ENCODE assay signal across 29 cellular contexts in genomic region chrX:153625271-153626024, GRCh38. TPM values are rescaled to one million over a fixed set of nuclear protein-coding genes. Genes with fewer than 3 reads are reported as not detected.
"Had no signal": no experiment of that assay in that cellular context is flagged by ENCODE, and none has a peak within 500 bp of the region (broad histone marks: within the 10 kb centered on the region; RNA-seq: fewer than 3 reads in every experiment).

No MANE protein-coding gene starts in this region.

- H3K27ac ChIP-seq: ascending aorta, body of pancreas had no signal

- H3K4me1 ChIP-seq: ascending aorta, body of pancreas had no signal

- H3K4me3 Mint-ChIP-seq: activated CD4-positive, alpha-beta memory T cell treated with anti-CD3 and anti-CD28 coated beads for 36 hours; activated CD4-positive, alpha-beta T cell treated with anti-CD3 and anti-CD28 coated beads, Interleukin-2, amount 10 ng/mL, durations not matched to agents 7 days and 5 days; activated naive CD8-positive, alpha-beta T cell treated with anti-CD3 and anti-CD28 coated beads, Interleukin-2, amount 50 U/mL, for 24 hours; activated T-cell treated with anti-CD3 and anti-CD28 coated beads, Interleukin-2, amount 50 U/mL, for 72 hours; central memory CD8-positive, alpha-beta T cell; T-helper 1 cell treated with Interleukin-12 subunit alpha and Interleukin-12 subunit beta and Interleukin-4 antibody, amounts not matched to agents 30 μg/mL and 1 μg/mL, for 36 hours; WTC11 had no signal

- H3K9me3 Mint-ChIP-seq: activated CD4-positive, alpha-beta memory T cell treated with anti-CD3 and anti-CD28 coated beads for 36 hours; activated CD4-positive, alpha-beta T cell treated with anti-CD3 and anti-CD28 coated beads, Interleukin-2, amount 10 ng/mL, durations not matched to agents 7 days and 5 days; activated naive CD4-positive, alpha-beta T cell treated with anti-CD3 and anti-CD28 coated beads, Interleukin-2, amount 50 U/mL, for 72 hours; activated naive CD8-positive, alpha-beta T cell treated with anti-CD3 and anti-CD28 coated beads, Interleukin-2, amount 50 U/mL, for 24 hours; activated T-cell treated with anti-CD3 and anti-CD28 coated beads, Interleukin-2, amount 50 U/mL, for 72 hours; activated T-helper 2 cell treated with anti-CD3 and anti-CD28 coated beads, Interferon-gamma antibody, Interleukin-2, Interleukin-4, amounts not matched to agents 10 μg/mL and 5 μg/mL and 100 μg/mL, durations not matched to agents 14 hours and 24 hours and 36 hours; central memory CD8-positive, alpha-beta T cell; T-helper 1 cell treated with Interleukin-12 subunit alpha and Interleukin-12 subunit beta and Interleukin-4 antibody, amounts not matched to agents 30 μg/mL and 1 μg/mL, for 36 hours; WTC11 had no signal

- H3K27ac Mint-ChIP-seq: activated CD4-positive, alpha-beta memory T cell treated with anti-CD3 and anti-CD28 coated beads for 36 hours; activated CD4-positive, alpha-beta T cell treated with anti-CD3 and anti-CD28 coated beads, Interleukin-2, amount 10 ng/mL, durations not matched to agents 7 days and 5 days; activated naive CD4-positive, alpha-beta T cell treated with anti-CD3 and anti-CD28 coated beads, Interleukin-2, amount 50 U/mL, for 72 hours; activated naive CD8-positive, alpha-beta T cell treated with anti-CD3 and anti-CD28 coated beads, Interleukin-2, amount 50 U/mL, for 24 hours; activated T-cell treated with anti-CD3 and anti-CD28 coated beads, Interleukin-2, amount 50 U/mL, for 72 hours; activated T-helper 2 cell treated with anti-CD3 and anti-CD28 coated beads, Interferon-gamma antibody, Interleukin-2, Interleukin-4, amounts not matched to agents 10 μg/mL and 5 μg/mL and 100 μg/mL, durations not matched to agents 14 hours and 24 hours and 36 hours; T-helper 1 cell treated with Interleukin-12 subunit alpha and Interleukin-12 subunit beta and Interleukin-4 antibody, amounts not matched to agents 30 μg/mL and 1 μg/mL, for 36 hours; WTC11 had no signal

- H3K27me3 ChIP-seq: ascending aorta, body of pancreas, MG63 had no signal

- ATAC-seq: activated naive CD4-positive, alpha-beta T cell treated with anti-CD3 and anti-CD28 coated beads, Interleukin-2, amount 50 U/mL, for 72 hours; activated naive CD8-positive, alpha-beta T cell treated with anti-CD3 and anti-CD28 coated beads, Interleukin-2, amount 50 U/mL, for 24 hours; activated T-cell treated with anti-CD3 and anti-CD28 coated beads, Interleukin-2, amount 50 U/mL, for 72 hours; body of pancreas; WTC11 had no signal

- H3K27me3 Mint-ChIP-seq: activated CD4-positive, alpha-beta memory T cell treated with anti-CD3 and anti-CD28 coated beads for 36 hours; activated CD4-positive, alpha-beta T cell treated with anti-CD3 and anti-CD28 coated beads, Interleukin-2, amount 10 ng/mL, durations not matched to agents 7 days and 5 days; activated naive CD8-positive, alpha-beta T cell treated with anti-CD3 and anti-CD28 coated beads, Interleukin-2, amount 50 U/mL, for 24 hours had no signal

- H3K9me3 ChIP-seq: ascending aorta, body of pancreas, MG63 had no signal

- H3K4me3 ChIP-seq: ascending aorta, body of pancreas, MG63 had no signal

- H3K4me1 Mint-ChIP-seq: activated CD4-positive, alpha-beta T cell treated with anti-CD3 and anti-CD28 coated beads, Interleukin-2, amount 10 ng/mL, durations not matched to agents 7 days and 5 days; activated naive CD8-positive, alpha-beta T cell treated with anti-CD3 and anti-CD28 coated beads, Interleukin-2, amount 50 U/mL, for 24 hours; central memory CD8-positive, alpha-beta T cell; WTC11 had no signal

- DNase-seq: activated CD4-positive, alpha-beta memory T cell treated with anti-CD3 and anti-CD28 coated beads for 36 hours; activated CD4-positive, alpha-beta T cell treated with anti-CD3 and anti-CD28 coated beads, Interleukin-2, amount 10 ng/mL, durations not matched to agents 7 days and 5 days; activated CD4-positive, CD25-positive, alpha-beta regulatory T cell treated with anti-CD3 and anti-CD28 coated beads, Interleukin-2, amount 50 U/mL, for 72 hours; activated CD8-positive, alpha-beta memory T cell treated with anti-CD3 and anti-CD28 coated beads for 24 hours; activated naive CD4-positive, alpha-beta T cell; activated naive CD8-positive, alpha-beta T cell treated with anti-CD3 and anti-CD28 coated beads, Interleukin-2, amount 50 U/mL, for 24 hours; activated T-cell treated with anti-CD3 and anti-CD28 coated beads, Interleukin-2, amount 50 U/mL, for 72 hours; amniotic stem cell; MG63; MV-4-11; NCI-H1092 treated with DMSO at 0.1 percent for 48 hours; NCI-H1417 treated with DMSO at 0.1 percent for 48 hours; NCI-H1694; NCI-H2029; NCI-H2107; NCI-H2171 treated with DMSO at 0.1 percent for 48 hours; NCI-H226; NCI-H526; NCI-H82; SIG-M5 had no signal

- H3K36me3 Mint-ChIP-seq: activated CD4-positive, alpha-beta memory T cell treated with anti-CD3 and anti-CD28 coated beads for 36 hours; activated naive CD4-positive, alpha-beta T cell treated with anti-CD3 and anti-CD28 coated beads, Interleukin-2, amount 50 U/mL, for 72 hours; WTC11 had no signal

- H3K36me3 ChIP-seq: ascending aorta, MG63 had no signal

RNA-seq across cellular contexts. Expression of gene DUSP9, which starts 21.6 kb away (rescaled TPM):
- total RNA-seq: activated CD4-positive, alpha-beta T cell treated with anti-CD3 and anti-CD28 coated beads, Interleukin-2, amount 10 ng/mL, durations not matched to agents 7 days and 5 days; activated T-cell treated with anti-CD3 and anti-CD28 coated beads, Interleukin-2, amount 50 U/mL, for 72 hours; ascending aorta; body of pancreas; OCI-LY7; RPMI7951 had no signal

RNA-seq across cellular contexts. Expression of gene PNCK, which starts 48.2 kb away (rescaled TPM):
- total RNA-seq: activated CD4-positive, alpha-beta T cell treated with anti-CD3 and anti-CD28 coated beads, Interleukin-2, amount 10 ng/mL, durations not matched to agents 7 days and 5 days; body of pancreas; RPMI7951 had no signal
